Comparison of ENCODE assay signal across 9 cellular contexts in genomic region chr15:60399246-60399915, GRCh38. TPM values are rescaled to one million over a fixed set of nuclear protein-coding genes. Genes with fewer than 3 reads are reported as not detected.
A peak's percentile ranks its signal among the peaks of the same experiment; 100 is the strongest.
DNase-seq lines count a peak whose midpoint lies in the region; ATAC-seq and TF ChIP-seq lines count a peak whose summit lies in the region.
"Had no signal": no experiment of that assay in that cellular context is flagged by ENCODE, and none has a peak within 500 bp of the region (broad histone marks: within the 10 kb centered on the region; RNA-seq: fewer than 3 reads in every experiment).

No MANE protein-coding gene starts in this region.

- peak overlapping the region; percentile 91 for H2BK5ac ChIP-seq in mesenchymal stem cell (ENCODE audit: low read depth, low read length, poor library complexity, severe bottlenecking)

- peaks cover 7 to 34% of the 10 kb centered on the region in 2 donors for H3K4me1 ChIP-seq in ascending aorta
- peaks cover 19% of the 10 kb centered on the region for H3K4me1 ChIP-seq in mesenchymal stem cell (ENCODE audit: control insufficient read depth, insufficient read depth, low read depth, low read length)
- peaks cover 23 to 24% of the 10 kb centered on the region in 2 donors for H3K4me1 ChIP-seq in thyroid gland

- H3K18ac ChIP-seq in mesenchymal stem cell (ENCODE audit: low read depth in 1 of 2, low read length in 2 of 2) = peak overlapping the region; percentile 11 to 83

- no peaks in the 10 kb centered on the region for H3K9me3 ChIP-seq in ascending aorta
- no peaks in the 10 kb centered on the region for H3K9me3 ChIP-seq in mesenchymal stem cell (ENCODE audit: control insufficient read depth, low read length)
- no peaks in the 10 kb centered on the region for H3K9me3 ChIP-seq in thyroid gland

- H2BK15ac ChIP-seq in mesenchymal stem cell (ENCODE audit: low read depth, poor library complexity, severe bottlenecking) = peak overlapping the region; percentile 78

- H3K36me3 Mint-ChIP-seq in activated naive CD4-positive, alpha-beta T cell treated with anti-CD3 and anti-CD28 coated beads for 36 hours (ENCODE audit: low read depth) = no peaks in the 10 kb centered on the region

- H3K79me1 ChIP-seq in mesenchymal stem cell (replicated peaks; ENCODE audit: low read length, poor library complexity, severe bottlenecking) = no peaks in the 10 kb centered on the region

- H3K27me3 Mint-ChIP-seq in activated naive CD4-positive, alpha-beta T cell treated with anti-CD3 and anti-CD28 coated beads for 36 hours (ENCODE audit: low read depth) = no peaks in the 10 kb centered on the region

- no peak overlapping the region for H2AFZ ChIP-seq in mesenchymal stem cell (ENCODE audit: low read depth, low read length)

- peak overlapping the region in 1 of 2 experiments; percentile 21 for H3K23ac ChIP-seq in mesenchymal stem cell (ENCODE audit: low read length in 2 of 2)

- H3K4me2 ChIP-seq in mesenchymal stem cell (ENCODE audit: low read length, poor library complexity, severe bottlenecking) = peak overlapping the region; percentile 35

- peak overlapping the region; percentile 16 to 69 for H3K4ac ChIP-seq in mesenchymal stem cell (ENCODE audit: low read depth in 1 of 2, low read length in 2 of 2)

- no peaks in the 10 kb centered on the region for H3K9me3 Mint-ChIP-seq in activated naive CD4-positive, alpha-beta T cell treated with anti-CD3 and anti-CD28 coated beads for 36 hours

- no peak for DNase-seq in activated naive CD4-positive, alpha-beta T cell treated with anti-CD3 and anti-CD28 coated beads for 36 hours
- DNase-seq in activated naive CD4-positive, alpha-beta T cell treated with Interleukin-2 at 50 U/mL for 16 hours = no peak
- DNase-seq in ascending aorta (ENCODE audit: low spot score in 2 of 2) (no peak), mesenchymal stem cell (no peak), thyroid gland (peak in 1 of 2 donors; percentile 31), DMS153 treated with DMSO at 0.1 percent for 48 hours (lab: John Stamatoyannopoulos, UW; ENCODE audit: unreplicated experiment) (no peak), GM10266 (ENCODE audit: extremely low spot score) (no peak)
- DNase-seq: NCI-H1417 had no signal

- H2BK120ac ChIP-seq in mesenchymal stem cell (ENCODE audit: low read depth, low read length) = peak overlapping the region; percentile 91

- H3K36me3 ChIP-seq in ascending aorta = no peaks in the 10 kb centered on the region
- H3K36me3 ChIP-seq in mesenchymal stem cell (ENCODE audit: control insufficient read depth in 1 of 2, insufficient read depth in 2 of 2, low read depth in 1 of 2, low read length in 2 of 2) = peaks cover 3 to 24% of the 10 kb centered on the region in 2 experiments
- no peaks in the 10 kb centered on the region for H3K36me3 ChIP-seq in thyroid gland

- peak overlapping the region; percentile 55 to 74 for H3K27ac ChIP-seq in ascending aorta
- peak overlapping the region; percentile 94 for H3K27ac ChIP-seq in mesenchymal stem cell (ENCODE audit: low read length, poor library complexity, severe bottlenecking)
- H3K27ac ChIP-seq in thyroid gland = peak overlapping the region; percentile 0 to 99 (median 50)

- H3K9ac ChIP-seq in mesenchymal stem cell (ENCODE audit: low read length) = peak overlapping the region; percentile 92

- no peak for TF ChIP-seq POLR2A in thyroid gland (IDR thresholded peaks at IDR 0.05)

- 32% methylated on average over 20 of the region's 21 CpGs for WGBS in mesenchymal stem cell
- 48 to 58% methylated on average over 21 of the region's 21 CpGs for WGBS in thyroid gland, 2 donors

- H3K27ac Mint-ChIP-seq in activated naive CD4-positive, alpha-beta T cell treated with anti-CD3 and anti-CD28 coated beads for 36 hours = peak overlapping the region; percentile 18

- CTCF ChIA-PET in activated naive CD4-positive, alpha-beta T cell treated with anti-CD3 and anti-CD28 coated beads for 36 hours (lab: Charles Lee) = interaction anchor here (0.6 to 1.0 kb wide), 3 partner anchors 22 to 489 kb away, joined by 3 to 5 read pairs (median 4); no protein-coding TSS in a partner anchor

- peak overlapping the region; percentile 83 for H2AK5ac ChIP-seq in mesenchymal stem cell (ENCODE audit: low read length, severe bottlenecking)

- H3K4me3 Mint-ChIP-seq in activated naive CD4-positive, alpha-beta T cell treated with anti-CD3 and anti-CD28 coated beads for 36 hours = peak overlapping the region; percentile 72

- ATAC-seq in GM19324 (IDR thresholded peaks at IDR 0.05; ENCODE audit: low FRiP score, unreplicated experiment) = no peak

- intact Hi-C loops in activated naive CD4-positive, alpha-beta T cell treated with anti-CD3 and anti-CD28 coated beads for 36 hours (cut with micrococcal nuclease) = loop anchor here (2.0 kb wide), 1 partner anchor 395 kb away; the partner anchor contains the start of gene FOXB1
- intact Hi-C loops in ascending aorta (cut with DNase I) (loop anchor here (5.0 kb wide), 1 partner anchor 78 kb away; the partner anchor contains the start of gene ICE2), thyroid gland (cut with DNase I) (loop anchor here (5.0 kb wide), 1 partner anchor 37 kb away; no protein-coding TSS in a partner anchor)

- H3K14ac ChIP-seq in mesenchymal stem cell (ENCODE audit: low read length in 2 of 2) = no peak overlapping the region

- H3K4me3 ChIP-seq in ascending aorta (peak overlapping the region; percentile 16 to 87), mesenchymal stem cell (ENCODE audit: insufficient read depth in 1 of 2, low read depth in 1 of 2, low read length in 2 of 2) (peak overlapping the region in 1 of 2 experiments; percentile 69), thyroid gland (replicated peaks in 1 of 3) (no peak overlapping the region)

- peak overlapping the region; percentile 72 for H4K8ac ChIP-seq in mesenchymal stem cell (ENCODE audit: low read length)

- peak overlapping the region; percentile 32 to 94 for H2BK12ac ChIP-seq in mesenchymal stem cell (ENCODE audit: low read length in 2 of 2)

- TF ChIP-seq CTCF in ascending aorta (IDR thresholded peaks at IDR 0.05) (no peak), thyroid gland (IDR thresholded peaks at IDR 0.05) (no peak), GM10266 (IDR thresholded peaks at IDR 0.05; ENCODE audit: control insufficient read depth, insufficient read depth, low read depth, missing control alignments) (no peak)

- H3K27me3 ChIP-seq in ascending aorta (no peaks in the 10 kb centered on the region), mesenchymal stem cell (ENCODE audit: control insufficient read depth in 1 of 2, insufficient read depth in 1 of 2, low read length in 2 of 2) (no peaks in the 10 kb centered on the region), thyroid gland (no peaks in the 10 kb centered on the region)

- H4K91ac ChIP-seq in mesenchymal stem cell (ENCODE audit: low read length) = peak overlapping the region; percentile 89

- H3K4me1 Mint-ChIP-seq in activated naive CD4-positive, alpha-beta T cell treated with anti-CD3 and anti-CD28 coated beads for 36 hours (ENCODE audit: low read depth) = peaks cover 21% of the 10 kb centered on the region

RNA-seq across cellular contexts. Expression of gene ANXA2, which starts 1.6 kb away (rescaled TPM):
- 10 to 100 TPM; 16.9 to 18.0 TPM for total RNA-seq in activated naive CD4-positive, alpha-beta T cell treated with anti-CD3 and anti-CD28 coated beads for 36 hours
- total RNA-seq in ascending aorta (730 TPM), thyroid gland (100 to 1,000 TPM; 436 to 796 (median 612) TPM)
- polyA plus RNA-seq in mesenchymal stem cell (2013, experiment 1 of 2) = 2,051 TPM
- polyA plus RNA-seq in mesenchymal stem cell (2013, experiment 2 of 2) = 2,053 TPM

Comparison
In these comparisons a context has a peak if more than half of its experiments do, and no peak if none do; other contexts are left out.
1. H3K4me3 ChIP-seq: peak in ascending aorta (2 of 2); none in thyroid gland (0 of 3).
2. RNA of gene ANXA2, which starts 1.6 kb away (total RNA-seq): 436 to 796 TPM in thyroid gland and 730 TPM in ascending aorta (single experiment); 16.9 to 18.0 TPM in activated naive CD4-positive, alpha-beta T cell treated with anti-CD3 and anti-CD28 coated beads for 36 hours; every median in the first group is over 10 times any median in the second.
3. Peak in every context shown above with its lines, with median percentiles within 50 percentile points of each other: H3K27ac ChIP-seq.